Comparison of ENCODE assay signal across 18 cellular contexts in genomic region chr17:77498875-77499698, GRCh38.
DNase-seq lines count a peak whose midpoint lies in the region; ATAC-seq and TF ChIP-seq lines count a peak whose summit lies in the region.
"Had no signal": no experiment of that assay in that cellular context is flagged by ENCODE, and none has a peak within 500 bp of the region (broad histone marks: within the 10 kb centered on the region; RNA-seq: fewer than 3 reads in every experiment).

No MANE protein-coding gene starts in this region.

- in situ Hi-C loops in GM18951 (cut with MboI; ENCODE audit: low sequenced_read_pairs, unreplicated experiment) (loop anchor here (10.0 kb wide), 1 partner anchor 174 kb away; no protein-coding TSS in a partner anchor), HAP-1 (cut with MboI; ENCODE audit: low sequenced_read_pairs) (loop anchor here (5.0 kb wide), 1 partner anchor 172 kb away; no protein-coding TSS in a partner anchor)

- H3K36me3 ChIP-seq in CD8-positive, alpha-beta T cell (ENCODE audit: insufficient read depth, low read length): peaks cover 53% of the 10 kb centered on the region
- H3K36me3 ChIP-seq in osteoblast (ENCODE audit: insufficient read depth, low read length): peaks cover 58% of the 10 kb centered on the region
- H3K36me3 ChIP-seq in HAP-1 (replicated peaks): peaks cover 14% of the 10 kb centered on the region

- H3K27ac Mint-ChIP-seq in CD8-positive, alpha-beta T cell: peak overlapping the region; percentile 49
- peak overlapping the region; percentile 46 to 79 for H3K27ac Mint-ChIP-seq in effector memory CD8-positive, alpha-beta T cell
- H3K27ac Mint-ChIP-seq: activated T-cell treated with anti-CD3 and anti-CD28 coated beads, Interleukin-2, amount 50 U/mL, for 72 hours had no signal

- POLR2A ChIA-PET in CD8-positive, alpha-beta T cell (lab: Charles Lee): no interaction called here

- TF ChIP-seq CTCF in CD8-positive, alpha-beta T cell (IDR thresholded peaks at IDR 0.05): no peak
- no peak for TF ChIP-seq CTCF in osteoblast (IDR thresholded peaks at IDR 0.05; ENCODE audit: extremely low read depth, low read depth, low read length)

- CTCF ChIA-PET in CD8-positive, alpha-beta T cell (lab: Charles Lee): no interaction called here

- peaks cover 60% of the 10 kb centered on the region for H3K36me3 Mint-ChIP-seq in CD8-positive, alpha-beta T cell
- peaks cover 63% of the 10 kb centered on the region for H3K36me3 Mint-ChIP-seq in effector memory CD8-positive, alpha-beta T cell (ENCODE audit: insufficient read depth)

- H3K9me3 ChIP-seq in CD8-positive, alpha-beta T cell (ENCODE audit: low read length): no peaks in the 10 kb centered on the region
- no peaks in the 10 kb centered on the region for H3K9me3 ChIP-seq in osteoblast (ENCODE audit: low read depth, low read length)
- H3K9me3 ChIP-seq in HAP-1: no peaks in the 10 kb centered on the region
- H3K9me3 ChIP-seq: body of pancreas, tibial nerve had no signal

- H3K9me3 Mint-ChIP-seq in CD8-positive, alpha-beta T cell: no peaks in the 10 kb centered on the region
- H3K9me3 Mint-ChIP-seq in effector memory CD8-positive, alpha-beta T cell: no peaks in the 10 kb centered on the region
- H3K9me3 Mint-ChIP-seq: activated T-cell treated with anti-CD3 and anti-CD28 coated beads, Interleukin-2, amount 50 U/mL, for 72 hours had no signal

- ATAC-seq in CD8-positive, alpha-beta T cell: no peak
- no peak for ATAC-seq in effector memory CD8-positive, alpha-beta T cell (replicated peaks)
- no peak for ATAC-seq in GM18502 (IDR thresholded peaks at IDR 0.05; ENCODE audit: poor library complexity, unreplicated experiment)
- ATAC-seq: activated T-cell treated with anti-CD3 and anti-CD28 coated beads, Interleukin-2, amount 50 U/mL, for 72 hours; body of pancreas had no signal

- peak; percentile 21 for TF ChIP-seq POLR2A in GM18951 (IDR thresholded peaks at IDR 0.05; ENCODE audit: extremely low read depth, insufficient read depth, insufficient read length)

- no peak overlapping the region for H3K27ac ChIP-seq in CD8-positive, alpha-beta T cell (ENCODE audit: low read depth, low read length)
- H3K27ac ChIP-seq in osteoblast (ENCODE audit: low read depth, low read length): no peak overlapping the region
- H3K27ac ChIP-seq: body of pancreas, C4-2B, parathyroid adenoma, tibial nerve had no signal

- peaks cover 9% of the 10 kb centered on the region for H3K4me1 Mint-ChIP-seq in CD8-positive, alpha-beta T cell (ENCODE audit: low read depth)
- H3K4me1 Mint-ChIP-seq in effector memory CD8-positive, alpha-beta T cell (ENCODE audit: low read depth in 2 of 2): peaks cover 11 to 13% of the 10 kb centered on the region in 2 donors

- no peak overlapping the region for H3K4me3 Mint-ChIP-seq in CD8-positive, alpha-beta T cell
- no peak overlapping the region for H3K4me3 Mint-ChIP-seq in effector memory CD8-positive, alpha-beta T cell
- H3K4me3 Mint-ChIP-seq: activated T-cell treated with anti-CD3 and anti-CD28 coated beads, Interleukin-2, amount 50 U/mL, for 72 hours had no signal

- H3K27me3 ChIP-seq in CD8-positive, alpha-beta T cell (ENCODE audit: insufficient read depth, low read length): no peaks in the 10 kb centered on the region
- H3K27me3 ChIP-seq in osteoblast (ENCODE audit: insufficient read depth, low read length) (no peaks in the 10 kb centered on the region), HAP-1 (ENCODE audit: low read depth) (no peaks in the 10 kb centered on the region)
- H3K27me3 ChIP-seq: body of pancreas, tibial nerve had no signal

- H3K4me2 ChIP-seq in osteoblast (ENCODE audit: insufficient read depth, low read length): no peak overlapping the region

- H3K79me2 ChIP-seq in osteoblast (ENCODE audit: insufficient read depth, low read length): peaks cover 10% of the 10 kb centered on the region
- H3K79me2 ChIP-seq: parathyroid adenoma had no signal

- no peak overlapping the region for H3K4me3 ChIP-seq in CD8-positive, alpha-beta T cell (ENCODE audit: low read depth, low read length)
- H3K4me3 ChIP-seq in osteoblast (ENCODE audit: insufficient read depth, low read length): no peak overlapping the region
- no peak overlapping the region for H3K4me3 ChIP-seq in HAP-1
- H3K4me3 ChIP-seq: body of pancreas, tibial nerve had no signal

- no peak overlapping the region for H2AFZ ChIP-seq in osteoblast (ENCODE audit: low read length)
- H2AFZ ChIP-seq: parathyroid adenoma had no signal

- H3K4me1 ChIP-seq in CD8-positive, alpha-beta T cell (ENCODE audit: insufficient read depth, low read length): peaks cover 13% of the 10 kb centered on the region
- peaks cover 5% of the 10 kb centered on the region for H3K4me1 ChIP-seq in osteoblast (ENCODE audit: insufficient read depth, low read length)
- H3K4me1 ChIP-seq in HAP-1: no peaks in the 10 kb centered on the region
- H3K4me1 ChIP-seq: body of pancreas, parathyroid adenoma had no signal

- peak in 1 of 7 experiments; percentile 19 for DNase-seq in CD8-positive, alpha-beta T cell
- DNase-seq in effector memory CD8-positive, alpha-beta T cell: no peak
- peak; percentile 80 for DNase-seq in osteoblast (ENCODE audit: insufficient read length, low spot score, missing footprints)
- DNase-seq in HAP-1 (ENCODE audit: low spot score in 2 of 2): no peak
- no peak for DNase-seq in GOT3 (lab: John Stamatoyannopoulos, UW)
- DNase-seq: activated CD4-positive, CD25-positive, alpha-beta regulatory T cell; activated T-cell treated with anti-CD3 and anti-CD28 coated beads, Interleukin-2, amount 50 U/mL, for 72 hours; body of pancreas; foreskin fibroblast; midbrain; NCI-H1417 treated with DMSO at 0.1 percent for 48 hours; NCI-H510A; OCI-M1 had no signal

- peaks cover 25% of the 10 kb centered on the region for H4K20me1 ChIP-seq in osteoblast (ENCODE audit: insufficient read depth, low read length)

- intact Hi-C loops in CD8-positive, alpha-beta T cell (cut with DNase I, micrococcal nuclease): loop anchor here in 1 of 2 experiments (10.0 kb wide), 1 partner anchor 404 kb away; no protein-coding TSS in a partner anchor

- H3K27me3 Mint-ChIP-seq in CD8-positive, alpha-beta T cell (ENCODE audit: low read depth): no peaks in the 10 kb centered on the region
- no peaks in the 10 kb centered on the region for H3K27me3 Mint-ChIP-seq in effector memory CD8-positive, alpha-beta T cell
